In the genomic region with DNA sequence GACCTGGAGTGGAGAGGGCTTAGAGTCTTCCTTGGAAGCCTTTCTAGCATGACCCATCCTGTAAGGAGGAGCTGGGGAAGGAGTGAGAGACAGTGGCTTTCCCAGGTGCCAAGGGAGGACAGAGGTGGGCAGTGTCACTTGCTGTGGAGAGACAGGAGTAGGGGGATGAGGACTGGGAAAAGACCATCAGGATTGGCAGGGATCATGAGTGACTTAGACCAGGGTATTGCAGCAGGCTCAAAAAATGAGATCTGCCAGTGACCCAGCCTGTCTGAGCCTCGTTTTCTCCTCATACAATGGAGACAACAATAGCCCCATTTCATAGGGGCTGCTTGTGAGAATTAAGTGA, we compare ENCODE assay signal across 17 cellular contexts. TPM values are rescaled to one million over a fixed set of nuclear protein-coding genes. Genes with fewer than 3 reads are reported as not detected.
DNase-seq lines count a peak whose midpoint lies in the region; ATAC-seq and TF ChIP-seq lines count a peak whose summit lies in the region.
"Had no signal": no experiment of that assay in that cellular context is flagged by ENCODE, and none has a peak within 500 bp of the region (broad histone marks: within the 10 kb centered on the region; RNA-seq: fewer than 3 reads in every experiment).

No MANE protein-coding gene starts in this region.

- H3K27ac Mint-ChIP-seq in MCF 10A (ENCODE audit: low read depth, unreplicated experiment), result no peak overlapping the region
- H3K27ac Mint-ChIP-seq in brain, result no peak overlapping the region
- no peak overlapping the region for H3K27ac Mint-ChIP-seq in nephron
- H3K27ac Mint-ChIP-seq: activated CD4-positive, alpha-beta T cell treated with anti-CD3 and anti-CD28 coated beads, Interleukin-2, amount 10 ng/mL, durations not matched to agents 24 days and 14 days had no signal

- CTCF ChIA-PET in MCF 10A (lab: Yijun Ruan, JAX), result interaction anchor here (0.9 to 6.2 kb wide), 5 partner anchors 17 to 112 kb away, joined by 3 to 34 read pairs (median 5); no protein-coding TSS in a partner anchor

- 50 to 68% methylated on average over 1 of the region's 1 CpG for WGBS in tibial nerve, 2 donors

- no peak for TF ChIP-seq POLR2A in breast epithelium (IDR thresholded peaks at IDR 0.05)
- no peak for TF ChIP-seq POLR2A in tibial nerve (IDR thresholded peaks at IDR 0.05)

- no peaks in the 10 kb centered on the region for H3K4me1 Mint-ChIP-seq in MCF 10A (ENCODE audit: insufficient read depth, unreplicated experiment)
- H3K4me1 Mint-ChIP-seq in brain, result peaks cover 16% of the 10 kb centered on the region
- peaks cover 8% of the 10 kb centered on the region for H3K4me1 Mint-ChIP-seq in nephron

- POLR2A ChIA-PET in MCF 10A (lab: Yijun Ruan, JAX), result interaction anchor here (0.6 kb wide), 1 partner anchor 162 kb away, joined by 4 read pairs; no protein-coding TSS in a partner anchor

- no peaks in the 10 kb centered on the region for H3K9me3 Mint-ChIP-seq in MCF 10A (ENCODE audit: unreplicated experiment)
- peaks cover 0 to 22% (median 3%) of the 10 kb centered on the region in 5 experiments for H3K9me3 Mint-ChIP-seq in brain
- peaks cover 7% of the 10 kb centered on the region for H3K9me3 Mint-ChIP-seq in nephron
- H3K9me3 Mint-ChIP-seq: activated CD4-positive, alpha-beta T cell treated with anti-CD3 and anti-CD28 coated beads, Interleukin-2, amount 10 ng/mL, durations not matched to agents 24 days and 14 days had no signal

- H3K27ac ChIP-seq in breast epithelium (peak overlapping the region; percentile 35 to 69), tibial nerve (peak overlapping the region; percentile 8 to 94 (median 66))
- H3K27ac ChIP-seq: BLaER1, suprapubic skin had no signal

- H3K36me3 Mint-ChIP-seq in MCF 10A (ENCODE audit: insufficient read depth, unreplicated experiment) (no peaks in the 10 kb centered on the region), brain (no peaks in the 10 kb centered on the region), nephron (ENCODE audit: low read depth) (no peaks in the 10 kb centered on the region)

- H3K4me3 ChIP-seq in breast epithelium (peak overlapping the region in 1 of 3 donors; percentile 76), tibial nerve (no peak overlapping the region)
- H3K4me3 ChIP-seq: BLaER1, smooth muscle cell had no signal

- H3K9me3 ChIP-seq in breast epithelium (no peaks in the 10 kb centered on the region), tibial nerve (no peaks in the 10 kb centered on the region)
- H3K9me3 ChIP-seq: suprapubic skin had no signal

- peaks cover 19% of the 10 kb centered on the region for H3K27me3 Mint-ChIP-seq in MCF 10A (ENCODE audit: insufficient read depth, unreplicated experiment)
- peaks cover 25% of the 10 kb centered on the region for H3K27me3 Mint-ChIP-seq in brain
- peaks cover 36% of the 10 kb centered on the region for H3K27me3 Mint-ChIP-seq in nephron (ENCODE audit: low read depth)

- no peak for ATAC-seq in HG02610 (IDR thresholded peaks at IDR 0.05; ENCODE audit: unreplicated experiment)
- ATAC-seq: Panc1 had no signal

- no peak for TF ChIP-seq CTCF in breast epithelium (IDR thresholded peaks at IDR 0.05)
- TF ChIP-seq CTCF in MCF 10A (IDR thresholded peaks at IDR 0.05; ENCODE audit: unreplicated experiment), result no peak
- TF ChIP-seq CTCF in brain (conservative IDR thresholded peaks at IDR 0.05), result no peak
- no peak for TF ChIP-seq CTCF in nephron (IDR thresholded peaks at IDR 0.05; ENCODE audit: unreplicated experiment in 3 of 3)
- TF ChIP-seq CTCF in tibial nerve (IDR thresholded peaks at IDR 0.05), result no peak

- DNase-seq in breast epithelium (ENCODE audit: low spot score in 2 of 2) (no peak), MCF 10A (ENCODE audit: unreplicated experiment) (no peak), tibial nerve (ENCODE audit: low spot score in 2 of 2) (no peak), putamen (ENCODE audit: low spot score) (no peak), islet precursor cell (no peak)
- DNase-seq: activated CD4-positive, alpha-beta T cell treated with anti-CD3 and anti-CD28 coated beads, Interleukin-2, amount 10 ng/mL, durations not matched to agents 24 days and 14 days; activated gamma-delta T cell treated with Interleukin-2 at 50 U/mL for 16 hours; NCI-H2227 treated with DMSO at 0.1 percent for 48 hours; stimulated activated CD8-positive, alpha-beta memory T cell treated with anti-CD3 and anti-CD28 coated beads, Interleukin-4, amount 100 ng/mL, for 48 hours had no signal

- TF ChIP-seq EP300 in tibial nerve (IDR thresholded peaks at IDR 0.05), result no peak

- H3K4me1 ChIP-seq in breast epithelium (no peaks in the 10 kb centered on the region), tibial nerve (peaks cover 0 to 54% (median 6%) of the 10 kb centered on the region in 4 donors)

- no peak overlapping the region for H3K4me3 Mint-ChIP-seq in MCF 10A (ENCODE audit: unreplicated experiment)
- H3K4me3 Mint-ChIP-seq in brain, result peak overlapping the region in 4 of 5 experiments; percentile 12 to 90 (median 86)
- H3K4me3 Mint-ChIP-seq in nephron, result peak overlapping the region in 2 of 3 experiments; percentile 75 to 82

- BruUV-seq in MCF 10A (replicated peaks; lab: Mats Ljungman, UMichigan), result no TSS peak

- intact Hi-C loops in breast epithelium (cut with DNase I; ENCODE audit: low total_unique reads), result no loop called here
- intact Hi-C loops in MCF 10A (cut with micrococcal nuclease), result no loop called here

- no peaks in the 10 kb centered on the region for H3K36me3 ChIP-seq in breast epithelium
- H3K36me3 ChIP-seq in tibial nerve, result no peaks in the 10 kb centered on the region
- H3K36me3 ChIP-seq: BLaER1, suprapubic skin had no signal

- no peaks in the 10 kb centered on the region for H3K27me3 ChIP-seq in breast epithelium
- H3K27me3 ChIP-seq in tibial nerve, result no peaks in the 10 kb centered on the region

RNA-seq across cellular contexts. Expression of a gene that starts 2.4 kb away (rescaled TPM):
- 10 to 100 TPM; 10.4 to 15.4 (median 13.9) TPM for total RNA-seq in breast epithelium
- 0.26 TPM in 1 of 2 replicates, not detected in the other for total RNA-seq in MCF 10A (2022)
- 29.7 TPM for polyA plus RNA-seq in brain (ENCODE audit: insufficient read depth, low read depth, low replicate concordance)
- 10 to 100 TPM; 30.0 to 47.0 (median 36.0) TPM for total RNA-seq in tibial nerve
- total RNA-seq: osteocyte had no signal
